Comparison of ENCODE assay signal across 8 cellular contexts in the genomic region with DNA sequence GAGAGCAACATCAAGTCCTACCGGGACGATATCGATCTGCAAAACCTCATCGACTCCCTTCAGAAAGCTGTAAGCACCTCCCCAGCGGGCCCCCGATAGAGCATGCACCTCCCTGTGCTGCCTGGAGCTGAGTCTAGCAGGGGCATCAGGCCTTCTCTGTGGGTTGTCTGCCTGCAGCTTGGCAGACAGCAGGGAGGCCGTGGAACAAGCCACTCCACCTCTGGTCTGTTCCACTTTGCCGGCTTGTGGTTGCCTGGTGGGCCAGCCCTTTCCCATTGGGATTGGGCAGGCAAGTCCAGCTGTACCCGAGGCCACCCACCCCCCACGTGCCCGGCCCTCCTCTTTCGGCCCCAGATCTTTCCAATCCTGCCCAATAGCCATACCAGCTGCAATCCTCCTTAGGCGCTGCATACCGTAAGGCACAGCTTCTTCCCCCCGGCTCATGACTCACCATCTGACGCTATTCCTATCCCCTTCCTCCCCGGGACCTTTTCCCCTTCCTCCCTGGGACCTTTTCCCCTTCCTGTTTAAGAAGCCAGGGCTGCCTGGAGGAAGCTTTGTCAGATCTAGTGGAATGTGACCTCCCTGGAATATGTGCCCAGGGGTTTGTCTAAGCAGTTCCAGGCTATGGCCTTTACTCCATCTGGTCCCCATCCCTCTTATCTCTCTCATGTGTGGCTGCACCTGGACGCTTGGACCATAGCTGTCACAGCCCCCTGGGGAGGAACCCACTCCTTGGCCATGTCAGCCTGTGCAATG. TPM values are rescaled to one million over a fixed set of nuclear protein-coding genes. Genes with fewer than 3 reads are reported as not detected.
DNase-seq lines count a peak whose midpoint lies in the region; ATAC-seq and TF ChIP-seq lines count a peak whose summit lies in the region.

No MANE protein-coding gene starts in this region.

- TF ChIP-seq CTCF in HEK293 (tag by site-specific recombination; IDR thresholded peaks at IDR 0.05) (no peak), gastrocnemius medialis (IDR thresholded peaks at IDR 0.05 in 4 of 5, conservative IDR thresholded peaks at IDR 0.05 in 1 of 5) (no peak), GM13977 (IDR thresholded peaks at IDR 0.05; ENCODE audit: extremely low read depth, insufficient read depth, missing control alignments) (no peak)

- no peak for DNase-seq in activated naive CD8-positive, alpha-beta T cell treated with anti-CD3 and anti-CD28 coated beads, Interleukin-2, amount 50 U/mL, for 24 hours
- DNase-seq in cardiac septum (ENCODE audit: low spot score), result peak; percentile 75
- no peak for DNase-seq in gastrocnemius medialis
- DNase-seq in NCI-H774 (lab: John Stamatoyannopoulos, UW), result no peak
- no peak for DNase-seq in GM13977 (ENCODE audit: low spot score)

- peaks cover 25% of the 10 kb centered on the region for H3K36me3 Mint-ChIP-seq in activated naive CD8-positive, alpha-beta T cell treated with anti-CD3 and anti-CD28 coated beads, Interleukin-2, amount 50 U/mL, for 24 hours (ENCODE audit: low read depth)

- H3K4me1 ChIP-seq in HEK293 (ENCODE audit: control insufficient read depth, insufficient read depth, low read length) (no peaks in the 10 kb centered on the region), gastrocnemius medialis (peaks cover 8 to 20% of the 10 kb centered on the region in 2 donors)

- H3K9me3 Mint-ChIP-seq in activated naive CD8-positive, alpha-beta T cell treated with anti-CD3 and anti-CD28 coated beads, Interleukin-2, amount 50 U/mL, for 24 hours, result no peaks in the 10 kb centered on the region

- in situ Hi-C loops in gastrocnemius medialis (cut with MboI; ENCODE audit: low sequenced_read_pairs in 4 of 4), result loop anchor here in 3 of 4 donors (5.0 to 10.0 kb wide), 2 partner anchors 67 to 125 kb away; no protein-coding TSS in a partner anchor
- in situ Hi-C loops in GM13977 (cut with MboI; ENCODE audit: low pct_unique_long_range_greater_than_20kb, low sequenced_read_pairs, unreplicated experiment), result no loop called here

- H3K27me3 ChIP-seq in gastrocnemius medialis, result no peaks in the 10 kb centered on the region

- no peaks in the 10 kb centered on the region for H3K27me3 Mint-ChIP-seq in activated naive CD8-positive, alpha-beta T cell treated with anti-CD3 and anti-CD28 coated beads, Interleukin-2, amount 50 U/mL, for 24 hours

- no peaks in the 10 kb centered on the region for H3K9me3 ChIP-seq in HEK293 (ENCODE audit: control insufficient read depth, insufficient read depth, low read depth, low read length)
- H3K9me3 ChIP-seq in gastrocnemius medialis, result no peaks in the 10 kb centered on the region

- CTCF ChIA-PET in HEK293 (lab: Yijun Ruan, JAX), result interaction anchor here (0.8 to 2.2 kb wide), 3 partner anchors 12 to 511 kb away, joined by 3 to 18 read pairs (median 4); no protein-coding TSS in a partner anchor

- intact Hi-C loops in cardiac septum (cut with DNase I), result no loop called here
- intact Hi-C loops in gastrocnemius medialis (cut with DNase I; ENCODE audit: low total_unique reads), result no loop called here

- H3K36me3 ChIP-seq in HEK293 (ENCODE audit: control insufficient read depth in 2 of 2, insufficient read depth in 1 of 2, low read length in 2 of 2) (peaks cover 7 to 55% of the 10 kb centered on the region in 2 experiments; a peak in 2 of 3 replicates), gastrocnemius medialis (peaks cover 0 to 30% of the 10 kb centered on the region in 2 donors)

- no peak for ATAC-seq in activated naive CD8-positive, alpha-beta T cell treated with anti-CD3 and anti-CD28 coated beads, Interleukin-2, amount 50 U/mL, for 24 hours
- ATAC-seq in gastrocnemius medialis (peak; percentile 43 to 53), GM18520 (IDR thresholded peaks at IDR 0.05; ENCODE audit: unreplicated experiment) (no peak), HG03521 (IDR thresholded peaks at IDR 0.05; ENCODE audit: unreplicated experiment) (no peak)

- H3K27ac ChIP-seq in HEK293 (ENCODE audit: extremely low read depth, low read depth, low read length) (no peak overlapping the region), gastrocnemius medialis (peak overlapping the region in 3 of 4 donors; percentile 68 to 74 (median 68))

- POLR2A ChIA-PET in HEK293 (lab: Yijun Ruan, JAX), result no interaction called here

- H3K4me1 Mint-ChIP-seq in activated naive CD8-positive, alpha-beta T cell treated with anti-CD3 and anti-CD28 coated beads, Interleukin-2, amount 50 U/mL, for 24 hours, result peaks cover 28% of the 10 kb centered on the region

- peak overlapping the region; percentile 44 for H3K27ac Mint-ChIP-seq in activated naive CD8-positive, alpha-beta T cell treated with anti-CD3 and anti-CD28 coated beads, Interleukin-2, amount 50 U/mL, for 24 hours

- H3K4me3 ChIP-seq in HEK293 (ENCODE audit: low read depth, low read length), result no peak overlapping the region
- no peak overlapping the region for H3K4me3 ChIP-seq in gastrocnemius medialis

- TF ChIP-seq POLR2A in gastrocnemius medialis (IDR thresholded peaks at IDR 0.05), result no peak

- H3K4me3 Mint-ChIP-seq in activated naive CD8-positive, alpha-beta T cell treated with anti-CD3 and anti-CD28 coated beads, Interleukin-2, amount 50 U/mL, for 24 hours, result no peak overlapping the region

TF ChIP-seq in HEK293, 187 proteins besides CTCF, POLR2A, EP300 and RAD21:
- no peak for TF ChIP-seq ZNF223 (tag by site-specific recombination; IDR thresholded peaks at IDR 0.05)
- TF ChIP-seq, protein P1, sequence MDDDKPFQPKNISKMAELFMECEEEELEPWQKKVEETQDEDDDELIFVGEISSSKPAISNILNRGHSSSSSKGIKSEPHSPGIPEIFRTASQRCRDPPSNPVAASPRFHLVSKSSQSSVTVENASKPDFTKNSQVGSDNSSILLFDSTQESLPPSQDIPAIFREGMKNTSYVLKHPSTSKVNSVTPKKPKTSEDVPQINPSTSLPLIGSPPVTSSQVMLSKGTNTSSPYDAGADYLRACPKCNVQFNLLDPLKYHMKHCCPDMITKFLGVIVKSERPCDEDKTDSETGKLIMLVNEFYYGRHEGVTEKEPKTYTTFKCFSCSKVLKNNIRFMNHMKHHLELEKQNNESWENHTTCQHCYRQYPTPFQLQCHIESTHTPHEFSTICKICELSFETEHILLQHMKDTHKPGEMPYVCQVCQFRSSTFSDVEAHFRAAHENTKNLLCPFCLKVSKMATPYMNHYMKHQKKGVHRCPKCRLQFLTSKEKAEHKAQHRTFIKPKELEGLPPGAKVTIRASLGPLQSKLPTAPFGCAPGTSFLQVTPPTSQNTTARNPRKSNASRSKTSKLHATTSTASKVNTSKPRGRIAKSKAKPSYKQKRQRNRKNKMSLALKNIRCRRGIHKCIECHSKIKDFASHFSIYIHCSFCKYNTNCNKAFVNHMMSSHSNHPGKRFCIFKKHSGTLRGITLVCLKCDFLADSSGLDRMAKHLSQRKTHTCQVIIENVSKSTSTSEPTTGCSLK (tag by site-specific recombination; IDR thresholded peaks at IDR 0.05), result no peak
- TF ChIP-seq FEZF1 (tag by site-specific recombination; IDR thresholded peaks at IDR 0.05), result no peak
- peak; percentile 68 for TF ChIP-seq ZIC2 (tag by site-specific recombination; IDR thresholded peaks at IDR 0.05)

RNA-seq across cellular contexts. Expression of a gene that starts 28.1 kb away (rescaled TPM):
- total RNA-seq in cardiac septum (not detected), gastrocnemius medialis (not detected)

RNA-seq across cellular contexts. Expression of a gene that starts 55.5 kb away (rescaled TPM):
- total RNA-seq in cardiac septum (20.1 TPM), gastrocnemius medialis (10 to 100 TPM; 22.6 to 29.3 (median 26.9) TPM)

Comparison
In these comparisons a context has a peak if more than half of its experiments do, and no peak if none do; other contexts are left out.
1. ATAC-seq: peak in gastrocnemius medialis (2 of 2); none in activated naive CD8-positive, alpha-beta T cell treated with anti-CD3 and anti-CD28 coated beads, Interleukin-2, amount 50 U/mL, for 24 hours (single experiment), GM18520 (single experiment) and HG03521 (single experiment).